19 cellular contexts compared by ENCODE assay signal in genomic region chr13:106721599-106721998, GRCh38.
DNase-seq lines count a peak whose midpoint lies in the region; TF ChIP-seq lines count a peak whose summit lies in the region.
"Had no signal": no experiment of that assay in that cellular context is flagged by ENCODE, and none has a peak within 500 bp of the region (broad histone marks: within the 10 kb centered on the region; RNA-seq: fewer than 3 reads in every experiment).

No MANE protein-coding gene starts in this region.

- 71% methylated on average over 5 of the region's 6 CpGs for WGBS in mammary epithelial cell (ENCODE audit: low coverage, missing lambda C conversion rate)

- BruUV-seq in mammary epithelial cell (replicated peaks; lab: Mats Ljungman, UMichigan), result no TSS peak

- H3K79me2 ChIP-seq in Loucy (ENCODE audit: insufficient read depth, low read length) (no peaks in the 10 kb centered on the region), OCI-LY3 (ENCODE audit: low read length) (no peaks in the 10 kb centered on the region), mammary epithelial cell (ENCODE audit: insufficient read depth, low read length) (no peaks in the 10 kb centered on the region)

- intact Hi-C loops in mammary epithelial cell (cut with micrococcal nuclease), result no loop called here

- H3F3A ChIP-seq in Loucy (ENCODE audit: low read depth), result no peaks in the 10 kb centered on the region

- H3K36me3 ChIP-seq in Loucy (ENCODE audit: insufficient read depth, low read length), result no peaks in the 10 kb centered on the region
- H3K36me3 ChIP-seq in OCI-LY3 (replicated peaks; ENCODE audit: low read depth, low read length), result no peaks in the 10 kb centered on the region
- H3K36me3 ChIP-seq in mammary epithelial cell (ENCODE audit: insufficient read depth, low read length), result no peaks in the 10 kb centered on the region
- H3K36me3 ChIP-seq: BE2C had no signal

- no peak overlapping the region for H3K4me3 ChIP-seq in Loucy (ENCODE audit: low read length, poor library complexity, severe bottlenecking)
- no peak overlapping the region for H3K4me3 ChIP-seq in OCI-LY3 (ENCODE audit: low read length)
- no peak overlapping the region for H3K4me3 ChIP-seq in mammary epithelial cell (replicated peaks in 1 of 3; ENCODE audit: insufficient read depth in 1 of 3, low read depth in 2 of 3, low read length in 3 of 3)
- H3K4me3 ChIP-seq: GM12878, GM23338 had no signal

- H3K9me3 ChIP-seq in Loucy (ENCODE audit: insufficient read depth, low read depth, low read length), result no peaks in the 10 kb centered on the region
- 0 out of 2 replicates have a peak, but pooled peaks cover 3% of the 10 kb centered on the region for H3K9me3 ChIP-seq in OCI-LY3 (ENCODE audit: insufficient read depth, low read length)
- H3K9me3 ChIP-seq in mammary epithelial cell (replicated peaks; ENCODE audit: insufficient read depth, low read length), result no peaks in the 10 kb centered on the region
- H3K9me3 ChIP-seq: BE2C had no signal

- H3K4me1 ChIP-seq in Loucy (ENCODE audit: insufficient read depth, low read length, poor library complexity, severe bottlenecking) (no peaks in the 10 kb centered on the region), OCI-LY3 (ENCODE audit: low read length) (no peaks in the 10 kb centered on the region), mammary epithelial cell (ENCODE audit: insufficient read depth, low read length) (no peaks in the 10 kb centered on the region)
- H3K4me1 ChIP-seq: BE2C had no signal

- no peak for DNase-seq in mammary epithelial cell
- no peak for DNase-seq in T-helper 1 cell
- DNase-seq in GM19240 (ENCODE audit: insufficient read length, low spot score), result no peak
- no peak for DNase-seq in NCI-H2107 treated with DMSO at 0.1 percent for 48 hours (lab: John Stamatoyannopoulos, UW; ENCODE audit: unreplicated experiment)
- DNase-seq: ACHN; BE2C; C1 segment of cervical spinal cord; CD4-positive, CD25-positive, alpha-beta regulatory T cell; CD8-positive, alpha-beta memory T cell; COR-L47; DMS 273 treated with DMSO at 0.1 percent for 48 hours; DMS53; DND-41; EL; HCEC 1CT had no signal

- dilution Hi-C loops in mammary epithelial cell (cut with HindIII; ENCODE audit: low sequenced_read_pairs), result no loop called here

- H3K9ac ChIP-seq in Loucy (ENCODE audit: low read depth, low read length, poor library complexity, severe bottlenecking) (peak overlapping the region; percentile 43), OCI-LY3 (ENCODE audit: low read length) (no peak overlapping the region), mammary epithelial cell (ENCODE audit: insufficient read depth, low read length) (no peak overlapping the region)

- in situ Hi-C loops in mammary epithelial cell (cut with MboI; ENCODE audit: low sequenced_read_pairs in 2 of 2), result no loop called here

- no peaks in the 10 kb centered on the region for H3K9me2 ChIP-seq in Loucy (replicated peaks; ENCODE audit: low read depth, low read length)

- H4K20me1 ChIP-seq in Loucy (ENCODE audit: insufficient read depth, low read length, poor library complexity, severe bottlenecking) (no peaks in the 10 kb centered on the region), OCI-LY3 (ENCODE audit: insufficient read depth, low read length) (no peaks in the 10 kb centered on the region), mammary epithelial cell (ENCODE audit: insufficient read depth, low read length) (no peaks in the 10 kb centered on the region)

- TF ChIP-seq CTCF in Loucy (conservative IDR thresholded peaks at IDR 0.05; ENCODE audit: low read length), result no peak
- TF ChIP-seq CTCF in OCI-LY3 (IDR thresholded peaks at IDR 0.05; ENCODE audit: low read depth, low read length), result no peak
- no peak for TF ChIP-seq CTCF in mammary epithelial cell (conservative IDR thresholded peaks at IDR 0.05 in 1 of 2, IDR thresholded peaks at IDR 0.05 in 1 of 2; ENCODE audit: extremely low read depth in 1 of 2, insufficient read depth in 1 of 2, low read depth in 1 of 2, low read length in 2 of 2)

- no peaks in the 10 kb centered on the region for H3K27me3 ChIP-seq in Loucy (ENCODE audit: insufficient read depth, low read length, poor library complexity, severe bottlenecking)
- H3K27me3 ChIP-seq in OCI-LY3 (ENCODE audit: low read depth, low read length), result no peaks in the 10 kb centered on the region
- H3K27me3 ChIP-seq in mammary epithelial cell (ENCODE audit: insufficient read depth, low read length), result no peaks in the 10 kb centered on the region

- H2AFZ ChIP-seq in Loucy (ENCODE audit: low read length) (peak overlapping the region; percentile 12; the same call in 1 of the 2 replicates), OCI-LY3 (ENCODE audit: low read depth, low read length) (peak overlapping the region; percentile 72), mammary epithelial cell (ENCODE audit: low read depth, low read length) (peak overlapping the region; percentile 27)
- H2AFZ ChIP-seq: GM23338 had no signal

- no peak overlapping the region for H3K27ac ChIP-seq in OCI-LY3 (ENCODE audit: low read length)
- H3K27ac ChIP-seq in mammary epithelial cell (ENCODE audit: insufficient read depth, low read depth, low read length), result no peak overlapping the region

- H3K4me2 ChIP-seq in Loucy (ENCODE audit: low read depth, low read length, poor library complexity, severe bottlenecking), result peak overlapping the region; percentile 34
- H3K4me2 ChIP-seq in OCI-LY3 (ENCODE audit: low read length), result peak overlapping the region; percentile 28
- H3K4me2 ChIP-seq in mammary epithelial cell (ENCODE audit: insufficient read depth, low read depth, low read length), result peak overlapping the region; percentile 9
- H3K4me2 ChIP-seq: GM23338 had no signal

- CTCF ChIA-PET in mammary epithelial cell (lab: Charles Lee; ENCODE audit: low non-redundant PET), result no interaction called here

Comparison
In these comparisons a context has a peak if more than half of its experiments do, and no peak if none do; other contexts are left out.
1. H2AFZ ChIP-seq: peak in every context shown above with its lines; median percentile 72 in OCI-LY3; 27 in mammary epithelial cell; 12 in Loucy.